Comparison of ENCODE assay signal across 8 cellular contexts in genomic region chr9:74379718-74380117, GRCh38.
DNase-seq lines count a peak whose midpoint lies in the region; ATAC-seq, FAIRE-seq and TF ChIP-seq lines count a peak whose summit lies in the region.

No MANE protein-coding gene starts in this region.

- POLR2A ChIA-PET in PC-3 (lab: Charles Lee; ENCODE audit: unreplicated experiment) = no interaction called here

- DNase-seq in 8988T = peak; percentile 6
- no peak for DNase-seq in GM18507 (ENCODE audit: extremely low spot score, insufficient read length, low read depth)
- peak; percentile 46 for DNase-seq in PC-3
- DNase-seq in globus pallidus (ENCODE audit: low spot score) = peak; percentile 1
- peak; percentile 62 for DNase-seq in urothelium cell line (ENCODE audit: low spot score)
- no peak for DNase-seq in T-helper 9 cell

- peak; percentile 52 for TF ChIP-seq CTCF in PC-3 (conservative IDR thresholded peaks at IDR 0.05; ENCODE audit: low read depth, low read length)

- no peak overlapping the region for H3K4me2 ChIP-seq in PC-3 (ENCODE audit: low read length)

- H4K20me1 ChIP-seq in PC-3 (ENCODE audit: low read length) = no peaks in the 10 kb centered on the region

- H3K9ac ChIP-seq in PC-3 (ENCODE audit: low read length) = no peak overlapping the region

- peak; percentile 5 for FAIRE-seq in GM18507 (lab: Jason Lieb, UNC)
- no peak for FAIRE-seq in urothelium cell line (lab: Jason Lieb, UNC)

- H3K4me3 ChIP-seq in PC-3 (ENCODE audit: low read length) = no peak overlapping the region

- no peaks in the 10 kb centered on the region for H3K4me1 ChIP-seq in PC-3 (ENCODE audit: insufficient read depth, low read length)

- ATAC-seq in HG03460 (IDR thresholded peaks at IDR 0.05; ENCODE audit: unreplicated experiment) = peak; percentile 80
- ATAC-seq in PC-3 = peak; percentile 43; the same call in 1 of the 2 replicates
- ATAC-seq in HG03139 (IDR thresholded peaks at IDR 0.05; ENCODE audit: unreplicated experiment) = no peak

- no peak overlapping the region for H3K27ac ChIP-seq in PC-3 (ENCODE audit: low read length)

- no peaks in the 10 kb centered on the region for H3F3A ChIP-seq in PC-3 (ENCODE audit: low read length, unreplicated experiment)

- H3K36me3 ChIP-seq in PC-3 (ENCODE audit: low read depth, low read length) = no peaks in the 10 kb centered on the region

- no peaks in the 10 kb centered on the region for H3K9me2 ChIP-seq in PC-3 (replicated peaks; ENCODE audit: low read length)

- H3K79me2 ChIP-seq in PC-3 (ENCODE audit: low read length) = no peaks in the 10 kb centered on the region

- H2AFZ ChIP-seq in PC-3 (ENCODE audit: low read length) = no peak overlapping the region

- no peaks in the 10 kb centered on the region for H3K27me3 ChIP-seq in PC-3 (ENCODE audit: low read length)

- BruUV-seq in PC-3 (replicated peaks; lab: Mats Ljungman, UMichigan) = no TSS peak

- H3K9me3 ChIP-seq in PC-3 (ENCODE audit: low read length) = no peaks in the 10 kb centered on the region

- intact Hi-C loops in PC-3 (cut with micrococcal nuclease) = loop anchor here (10.0 kb wide), 1 partner anchor 695 kb away; no protein-coding TSS in a partner anchor

- CTCF ChIA-PET in PC-3 (lab: Charles Lee) = interaction anchor here (0.6 kb wide), 1 partner anchor 465 kb away, joined by 3 read pairs; no protein-coding TSS in a partner anchor

Comparison
In these comparisons a context has a peak if more than half of its experiments do, and no peak if none do; other contexts are left out.
1. DNase-seq: peak in 8988T (single experiment), PC-3 (single experiment), globus pallidus (single experiment) and urothelium cell line (single experiment); none in GM18507 (single experiment) and T-helper 9 cell (single experiment).